15 cellular contexts compared by ENCODE assay signal in genomic region chr13:19567820-19568534, GRCh38. TPM values are rescaled to one million over a fixed set of nuclear protein-coding genes. Genes with fewer than 3 reads are reported as not detected.
DNase-seq lines count a peak whose midpoint lies in the region; ATAC-seq and TF ChIP-seq lines count a peak whose summit lies in the region.
"Had no signal": no experiment of that assay in that cellular context is flagged by ENCODE, and none has a peak within 500 bp of the region (broad histone marks: within the 10 kb centered on the region; RNA-seq: fewer than 3 reads in every experiment).

No MANE protein-coding gene starts in this region.

- no peak overlapping the region for H3K4me2 ChIP-seq in smooth muscle cell

- no peaks in the 10 kb centered on the region for H3K4me1 ChIP-seq in smooth muscle cell (ENCODE audit: low read depth)
- H3K4me1 ChIP-seq: left lung had no signal

- H3K4me1 Mint-ChIP-seq in activated B cell treated with CpG ODN at 0.5 μM for 24 hours = peaks cover 16% of the 10 kb centered on the region
- H3K4me1 Mint-ChIP-seq in T-helper 2 cell treated with Interferon-gamma antibody and Interleukin-4, amounts not matched to agents 5 μg/mL and 100 μg/mL, for 36 hours (ENCODE audit: low read depth) = peaks cover 4% of the 10 kb centered on the region
- no peaks in the 10 kb centered on the region for H3K4me1 Mint-ChIP-seq in stimulated activated effector memory CD8-positive, alpha-beta T cell treated with anti-CD3 and anti-CD28 coated beads, Interleukin-12 subunit alpha, Interleukin-12 subunit beta, amount 100 ng/mL, for 72 hours
- H3K4me1 Mint-ChIP-seq: activated naive CD8-positive, alpha-beta T cell treated with anti-CD3 and anti-CD28 coated beads, Interleukin-2, amount 50 U/mL, for 24 hours; T-cell had no signal

- peak overlapping the region; percentile 4 for H3K4me3 Mint-ChIP-seq in activated B cell treated with CpG ODN at 0.5 μM for 24 hours
- no peak overlapping the region for H3K4me3 Mint-ChIP-seq in T-helper 2 cell treated with Interferon-gamma antibody and Interleukin-4, amounts not matched to agents 5 μg/mL and 100 μg/mL, for 36 hours
- H3K4me3 Mint-ChIP-seq in stimulated activated effector memory CD8-positive, alpha-beta T cell treated with anti-CD3 and anti-CD28 coated beads, Interleukin-12 subunit alpha, Interleukin-12 subunit beta, amount 100 ng/mL, for 72 hours = no peak overlapping the region
- H3K4me3 Mint-ChIP-seq: activated naive CD8-positive, alpha-beta T cell treated with anti-CD3 and anti-CD28 coated beads, Interleukin-2, amount 50 U/mL, for 24 hours; T-cell had no signal

- DNase-seq in activated B cell treated with CpG ODN at 0.5 μM for 24 hours = no peak
- DNase-seq in NCI-H1436 treated with DMSO at 0.1 percent for 48 hours (lab: John Stamatoyannopoulos, UW) = no peak
- no peak for DNase-seq in T-helper 2 cell treated with Interferon-gamma antibody and Interleukin-4, amounts not matched to agents 5 μg/mL and 100 μg/mL, for 36 hours (ENCODE audit: low spot score)
- DNase-seq in stimulated activated effector memory CD8-positive, alpha-beta T cell treated with anti-CD3 and anti-CD28 coated beads, Interleukin-12 subunit alpha, Interleukin-12 subunit beta, amount 100 ng/mL, for 72 hours (ENCODE audit: low spot score in 2 of 2) = no peak
- DNase-seq in smooth muscle cell (lab: John Stamatoyannopoulos, UW; ENCODE audit: unreplicated experiment) = no peak
- DNase-seq: activated naive CD8-positive, alpha-beta T cell treated with anti-CD3 and anti-CD28 coated beads, Interleukin-2, amount 50 U/mL, for 24 hours; left lung; NCI-H1105; occipital lobe; T-cell had no signal

- no peak overlapping the region for H3K27ac Mint-ChIP-seq in activated B cell treated with CpG ODN at 0.5 μM for 24 hours
- no peak overlapping the region for H3K27ac Mint-ChIP-seq in T-helper 2 cell treated with Interferon-gamma antibody and Interleukin-4, amounts not matched to agents 5 μg/mL and 100 μg/mL, for 36 hours
- H3K27ac Mint-ChIP-seq in stimulated activated effector memory CD8-positive, alpha-beta T cell treated with anti-CD3 and anti-CD28 coated beads, Interleukin-12 subunit alpha, Interleukin-12 subunit beta, amount 100 ng/mL, for 72 hours = no peak overlapping the region
- H3K27ac Mint-ChIP-seq: activated naive CD8-positive, alpha-beta T cell treated with anti-CD3 and anti-CD28 coated beads, Interleukin-2, amount 50 U/mL, for 24 hours; T-cell had no signal

- POLR2A ChIA-PET in activated B cell treated with CpG ODN at 0.5 μM for 24 hours (lab: Charles Lee) = no interaction called here

- CTCF ChIA-PET in activated B cell treated with CpG ODN at 0.5 μM for 24 hours (lab: Charles Lee) = no interaction called here

- TF ChIP-seq CTCF in activated B cell treated with CpG ODN at 0.5 μM for 24 hours (IDR thresholded peaks at IDR 0.05) = no peak
- no peak for TF ChIP-seq CTCF in smooth muscle cell (IDR thresholded peaks at IDR 0.05; ENCODE audit: borderline replicate concordance, insufficient read depth, poor library complexity, severe bottlenecking)

- no peaks in the 10 kb centered on the region for H3K36me3 ChIP-seq in smooth muscle cell (ENCODE audit: low read depth)
- H3K36me3 ChIP-seq: gastroesophageal sphincter, left lung had no signal

- ATAC-seq in GM18870 (IDR thresholded peaks at IDR 0.05; ENCODE audit: unreplicated experiment) (peak; percentile 81), GM21576 (IDR thresholded peaks at IDR 0.05; ENCODE audit: unreplicated experiment) (peak; percentile 68), HG03097 (IDR thresholded peaks at IDR 0.05; ENCODE audit: low FRiP score, unreplicated experiment) (peak; percentile 82), activated B cell treated with CpG ODN at 0.5 μM for 24 hours (ENCODE audit: low read depth) (no peak)
- no peak for ATAC-seq in stimulated activated effector memory CD8-positive, alpha-beta T cell treated with anti-CD3 and anti-CD28 coated beads, Interleukin-12 subunit alpha, Interleukin-12 subunit beta, amount 100 ng/mL, for 72 hours
- ATAC-seq: activated naive CD8-positive, alpha-beta T cell treated with anti-CD3 and anti-CD28 coated beads, Interleukin-2, amount 50 U/mL, for 24 hours; gastroesophageal sphincter; left lung; T-cell had no signal

- H3K9me3 ChIP-seq in smooth muscle cell (replicated peaks; ENCODE audit: low read depth) = peaks cover 4% of the 10 kb centered on the region
- H3K9me3 ChIP-seq: left lung had no signal

- intact Hi-C loops in activated B cell treated with CpG ODN at 0.5 μM for 24 hours (cut with micrococcal nuclease) = loop anchor here (10.0 kb wide), 1 partner anchor 297 kb away; the partner anchor contains the start of gene ZMYM5

- H4K20me1 ChIP-seq in smooth muscle cell (ENCODE audit: low read depth) = no peaks in the 10 kb centered on the region

- H3K36me3 Mint-ChIP-seq in activated B cell treated with CpG ODN at 0.5 μM for 24 hours (ENCODE audit: low read depth) = no peaks in the 10 kb centered on the region
- no peaks in the 10 kb centered on the region for H3K36me3 Mint-ChIP-seq in T-helper 2 cell treated with Interferon-gamma antibody and Interleukin-4, amounts not matched to agents 5 μg/mL and 100 μg/mL, for 36 hours (ENCODE audit: low read depth)
- no peaks in the 10 kb centered on the region for H3K36me3 Mint-ChIP-seq in stimulated activated effector memory CD8-positive, alpha-beta T cell treated with anti-CD3 and anti-CD28 coated beads, Interleukin-12 subunit alpha, Interleukin-12 subunit beta, amount 100 ng/mL, for 72 hours
- H3K36me3 Mint-ChIP-seq: T-cell had no signal

- H2AFZ ChIP-seq in smooth muscle cell (ENCODE audit: low read depth) = no peak overlapping the region

- no peaks in the 10 kb centered on the region for H3K79me2 ChIP-seq in smooth muscle cell (ENCODE audit: low read depth)

- no peaks in the 10 kb centered on the region for H3F3A ChIP-seq in smooth muscle cell (ENCODE audit: low read depth)

- H3K9ac ChIP-seq in smooth muscle cell (ENCODE audit: low read depth) = no peak overlapping the region

- no peaks in the 10 kb centered on the region for H3K27me3 ChIP-seq in smooth muscle cell (ENCODE audit: low read depth)

- H3K4me3 ChIP-seq in smooth muscle cell = no peak overlapping the region
- H3K4me3 ChIP-seq: gastroesophageal sphincter, left lung had no signal

- no peaks in the 10 kb centered on the region for H3K9me3 Mint-ChIP-seq in activated B cell treated with CpG ODN at 0.5 μM for 24 hours
- no peaks in the 10 kb centered on the region for H3K9me3 Mint-ChIP-seq in T-helper 2 cell treated with Interferon-gamma antibody and Interleukin-4, amounts not matched to agents 5 μg/mL and 100 μg/mL, for 36 hours
- H3K9me3 Mint-ChIP-seq in stimulated activated effector memory CD8-positive, alpha-beta T cell treated with anti-CD3 and anti-CD28 coated beads, Interleukin-12 subunit alpha, Interleukin-12 subunit beta, amount 100 ng/mL, for 72 hours = no peaks in the 10 kb centered on the region
- H3K9me3 Mint-ChIP-seq: activated naive CD8-positive, alpha-beta T cell treated with anti-CD3 and anti-CD28 coated beads, Interleukin-2, amount 50 U/mL, for 24 hours; T-cell had no signal

- no peak overlapping the region for H3K27ac ChIP-seq in smooth muscle cell (ENCODE audit: low read depth)
- H3K27ac ChIP-seq: gastroesophageal sphincter, left lung had no signal

- H3K27me3 Mint-ChIP-seq in activated B cell treated with CpG ODN at 0.5 μM for 24 hours = peaks cover 2% of the 10 kb centered on the region
- peaks cover 5% of the 10 kb centered on the region for H3K27me3 Mint-ChIP-seq in T-helper 2 cell treated with Interferon-gamma antibody and Interleukin-4, amounts not matched to agents 5 μg/mL and 100 μg/mL, for 36 hours (ENCODE audit: low read depth)

- WGBS in smooth muscle cell (ENCODE audit: low lambda C conversion rate) = 32% methylated on average over 1 of the region's 1 CpG

RNA-seq across cellular contexts. Expression of gene TPTE2, which starts 6.6 kb away (rescaled TPM):
- not detected in 2 replicates for total RNA-seq in activated B cell treated with CpG ODN at 0.5 μM for 24 hours
- total RNA-seq in smooth muscle cell = not detected in 2 replicates
- 0.10 TPM in 1 of 2 replicates, not detected in the other for polyA plus RNA-seq in smooth muscle cell
- total RNA-seq: dermis microvascular lymphatic vessel endothelial cell, gastroesophageal sphincter, T-cell had no signal

Comparison
In these comparisons a context has a peak if more than half of its experiments do, and no peak if none do; other contexts are left out.
1. ATAC-seq: peak in GM18870 (single experiment), GM21576 (single experiment) and HG03097 (single experiment); none in activated B cell treated with CpG ODN at 0.5 μM for 24 hours (single experiment) and stimulated activated effector memory CD8-positive, alpha-beta T cell treated with anti-CD3 and anti-CD28 coated beads, Interleukin-12 subunit alpha, Interleukin-12 subunit beta, amount 100 ng/mL, for 72 hours (single experiment).